7 cellular contexts compared by ENCODE assay signal in genomic region chr16:20064931-20065330, GRCh38. TPM values are rescaled to one million over a fixed set of nuclear protein-coding genes. Genes with fewer than 3 reads are reported as not detected.
"Had no signal": no experiment of that assay in that cellular context is flagged by ENCODE, and none has a peak within 500 bp of the region (broad histone marks: within the 10 kb centered on the region; RNA-seq: fewer than 3 reads in every experiment).

No MANE protein-coding gene starts in this region.

- DNase-seq: H9, HCEC 1CT had no signal

- H3K27ac ChIP-seq: HL-60 had no signal

- ATAC-seq: GM23338, HepG2 had no signal

- H3K4me3 ChIP-seq: GM23338 had no signal

RNA-seq across cellular contexts. Expression of gene GPR139, which starts 8.8 kb away (rescaled TPM):
- total RNA-seq: HepG2, HT1080 had no signal
- polyA plus RNA-seq: HepG2, IgD-negative memory B cell had no signal
